ENCODE assay signal across 1 cellular context in the genomic region with DNA sequence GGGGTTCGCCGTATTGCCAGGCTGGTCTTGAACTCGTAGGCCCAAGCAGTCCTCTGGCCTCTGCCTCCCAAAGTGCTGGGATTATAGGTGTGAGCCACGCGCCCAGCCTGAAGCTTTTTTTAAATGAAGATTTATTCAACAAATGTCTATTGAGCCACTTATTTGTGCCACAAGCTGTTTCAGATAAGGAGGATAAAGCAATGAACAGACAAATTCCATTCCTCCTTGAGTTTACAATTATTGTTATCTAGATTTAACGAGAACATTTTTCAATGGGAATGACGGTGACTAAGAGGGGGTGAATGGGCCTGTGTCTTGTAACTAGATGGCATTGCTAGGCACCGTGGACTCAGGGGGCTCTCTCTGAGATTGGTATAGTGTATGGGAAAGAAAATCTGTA.
TF ChIP-seq lines count a peak whose summit lies in the region.

No MANE protein-coding gene starts in this region.

TF ChIP-seq in HCT116, 20 proteins besides CTCF, POLR2A, EP300 and RAD21 (continued from another document):
- no peak for TF ChIP-seq ATF3 (IDR thresholded peaks at IDR 0.05)
- TF ChIP-seq EZH2 (IDR thresholded peaks at IDR 0.05), result no peak
- no peak for TF ChIP-seq REST (IDR thresholded peaks at IDR 0.05; ENCODE audit: low read depth)
- no peak for TF ChIP-seq POLR2AphosphoS5 (IDR thresholded peaks at IDR 0.05; ENCODE audit: low read depth, low read length)
- no peak for TF ChIP-seq ELF1 (IDR thresholded peaks at IDR 0.05; ENCODE audit: borderline replicate concordance, low read depth)
- no peak for TF ChIP-seq SP1 (IDR thresholded peaks at IDR 0.05; ENCODE audit: low read depth)
- no peak for TF ChIP-seq ZBTB33 (IDR thresholded peaks at IDR 0.05; ENCODE audit: extremely low read depth, insufficient replicate concordance, low read length)
- no peak for TF ChIP-seq FOSL1 (IDR thresholded peaks at IDR 0.05; ENCODE audit: low read depth)
- no peak for TF ChIP-seq SRF (IDR thresholded peaks at IDR 0.05; ENCODE audit: low read depth)
- no peak for TF ChIP-seq TCF7L2 (IDR thresholded peaks at IDR 0.05; ENCODE audit: borderline replicate concordance, extremely low read depth, insufficient read depth, insufficient read length)
- no peak for TF ChIP-seq JUND (IDR thresholded peaks at IDR 0.05)
TF ChIP-seq in HCT116: peak in this region for 0.
